ENCODE assay signal across 8 cellular contexts in the genomic region with DNA sequence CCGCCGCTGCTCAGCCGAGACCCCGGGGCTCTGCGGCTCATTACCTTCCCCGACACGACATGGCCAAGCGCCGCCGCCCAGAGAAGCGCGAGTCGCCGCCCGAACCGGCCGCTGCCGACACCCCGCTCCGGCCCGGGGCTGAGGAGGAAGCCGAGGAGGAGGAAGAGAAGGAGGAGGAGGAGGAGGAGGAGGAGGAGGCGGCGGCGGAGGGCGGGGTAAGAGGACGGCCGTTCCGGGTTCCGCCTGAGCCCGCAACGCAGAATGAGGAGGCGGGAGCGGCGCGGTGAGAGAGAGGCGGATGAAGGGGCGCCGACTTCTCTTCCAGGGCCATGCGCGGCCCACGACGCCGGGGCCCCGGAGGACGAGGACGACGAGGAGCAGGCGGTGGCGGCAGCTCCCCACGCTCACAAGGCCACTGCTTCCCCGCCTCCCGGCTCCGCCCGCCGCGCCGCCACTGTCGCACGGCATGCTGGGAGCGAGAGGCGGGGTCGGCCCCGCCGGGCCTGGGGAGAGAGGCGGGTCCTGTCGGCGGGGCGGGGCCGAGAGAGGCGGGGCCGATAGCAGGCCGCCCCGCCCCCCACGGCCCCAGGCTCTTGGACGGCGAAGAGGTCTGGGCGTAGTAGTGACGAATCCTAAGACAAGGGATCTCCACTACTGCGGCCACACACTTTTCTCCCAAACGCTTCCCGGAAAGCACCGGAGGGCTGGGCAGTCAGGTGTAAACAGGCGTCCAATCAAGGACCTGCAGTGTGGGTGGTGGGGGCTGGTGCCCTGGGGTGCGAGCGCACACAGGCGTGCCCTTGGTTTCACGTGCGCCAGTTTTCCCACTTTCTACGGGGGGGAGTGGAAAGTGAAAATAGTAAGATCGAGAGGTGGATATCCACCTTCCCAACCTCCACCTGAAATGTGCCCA.
DNase-seq lines count a peak whose midpoint lies in the region; ATAC-seq, FAIRE-seq and TF ChIP-seq lines count a peak whose summit lies in the region.
"Not testable (repeated sequence)": the region's sequence is repeated elsewhere in the genome, so short reads cannot be mapped to it uniquely, and the experiment has no call there.

No MANE protein-coding gene starts in this region.

- peaks cover 43% of the 10 kb centered on the region for H3K4me1 ChIP-seq in HepG2 (ENCODE audit: insufficient read depth, low read length)

- H3K9me3 Mint-ChIP-seq in dendritic cell treated with granulocyte-macrophage colony-stimulating factor and Interleukin-4, amounts not matched to agents 40 ng/mL and 50 ng/mL, for 4 days, result not testable (repeated sequence)

- DNase-seq in BJ (ENCODE audit: low read depth), result peak; percentile 41
- peak; percentile 84 for DNase-seq in NCI-H748 (lab: John Stamatoyannopoulos, UW; ENCODE audit: unreplicated experiment)
- DNase-seq in activated CD4-positive, alpha-beta T cell treated with anti-CD3 and anti-CD28 coated beads, Interleukin-2, amount 50 U/mL, for 4 hours, result peak; percentile 83
- peak; percentile 79 for DNase-seq in HepG2 (ENCODE audit: low spot score)
- DNase-seq in stimulated activated CD4-positive, alpha-beta T cell treated with anti-CD3 and anti-CD28 coated beads, Interleukin-2, amount 100 ng/mL, for 4 hours (ENCODE audit: low read depth), result peak; percentile 86

- H3K4me3 ChIP-seq in BJ (ENCODE audit: low read depth, low read length) (peak overlapping the region; percentile 69), HepG2 (replicated peaks in 1 of 3; ENCODE audit: insufficient read depth in 1 of 3, low read depth in 2 of 3, low read length in 3 of 3) (peak overlapping the region; percentile 59 to 90 (median 84); a peak in 5 of 6 replicates)

- not testable (repeated sequence) for H3K36me3 ChIP-seq in BJ (ENCODE audit: control insufficient read depth, insufficient read depth, low read length); HepG2 (replicated peaks in 1 of 2; ENCODE audit: control insufficient read depth in 1 of 2, insufficient read depth in 2 of 2, low read length in 2 of 2)

- BruUV-seq in HepG2 (replicated peaks; lab: Mats Ljungman, UMichigan), result TSS peak; percentile 78

- not testable (repeated sequence) for H4K20me1 ChIP-seq in HepG2 (ENCODE audit: insufficient read depth, low read length)

- TF ChIP-seq CTCF in BJ (IDR thresholded peaks at IDR 0.05; ENCODE audit: insufficient read depth, low read depth, low read length), result not testable (repeated sequence)
- TF ChIP-seq CTCF in HepG2 (CRISPR knock-in tag; IDR thresholded peaks at IDR 0.05), result peak; percentile 37; the same call in 1 of the 2 replicates

- ATAC-seq in GM19328 (IDR thresholded peaks at IDR 0.05; ENCODE audit: unreplicated experiment) (peak; percentile 62), HG03460 (IDR thresholded peaks at IDR 0.05; ENCODE audit: unreplicated experiment) (peak; percentile 72), HepG2 (peak; percentile 78)

- H3K4me2 ChIP-seq in HepG2 (ENCODE audit: low read depth, low read length), result peak overlapping the region; percentile 93

- TF ChIP-seq EP300 in HepG2 (IDR thresholded peaks at IDR 0.05; ENCODE audit: low read depth in 2 of 2, low read length in 2 of 2); HepG2 (CRISPR knock-in tag; IDR thresholded peaks at IDR 0.05; ENCODE audit: borderline replicate concordance): not testable (repeated sequence)

- intact Hi-C loops in dendritic cell treated with granulocyte-macrophage colony-stimulating factor and Interleukin-4, amounts not matched to agents 40 ng/mL and 50 ng/mL, for 4 days (cut with micrococcal nuclease); HepG2 (cut with micrococcal nuclease; ENCODE audit: unreplicated experiment): not testable (repeated sequence)

- not testable (repeated sequence) for H3K27me3 ChIP-seq in BJ (ENCODE audit: control insufficient read depth, insufficient read depth, low read length); HepG2 (ENCODE audit: control insufficient read depth in 1 of 2, insufficient read depth in 2 of 2, low read length in 2 of 2)

- H3K27ac Mint-ChIP-seq in dendritic cell treated with granulocyte-macrophage colony-stimulating factor and Interleukin-4, amounts not matched to agents 40 ng/mL and 50 ng/mL, for 4 days, result peak overlapping the region; percentile 93

- peak overlapping the region; percentile 93 for H3K9ac ChIP-seq in HepG2 (ENCODE audit: insufficient read depth, low read depth, low read length)

- peak overlapping the region; percentile 84 for H3K4me3 Mint-ChIP-seq in dendritic cell treated with granulocyte-macrophage colony-stimulating factor and Interleukin-4, amounts not matched to agents 40 ng/mL and 50 ng/mL, for 4 days

- POLR2A ChIA-PET in BJ (lab: Charles Lee), result not testable (repeated sequence)
- POLR2A ChIA-PET in HepG2 (lab: Yijun Ruan, JAX), result interaction anchor here (1.0 to 1.5 kb wide), 2 partner anchors 8 to 84 kb away, joined by 4 to 13 read pairs; a partner anchor contains a TSS

- H3K36me3 Mint-ChIP-seq in dendritic cell treated with granulocyte-macrophage colony-stimulating factor and Interleukin-4, amounts not matched to agents 40 ng/mL and 50 ng/mL, for 4 days (ENCODE audit: low read depth), result peaks cover 22% of the 10 kb centered on the region

- peaks cover 34% of the 10 kb centered on the region for H3K4me1 Mint-ChIP-seq in dendritic cell treated with granulocyte-macrophage colony-stimulating factor and Interleukin-4, amounts not matched to agents 40 ng/mL and 50 ng/mL, for 4 days (ENCODE audit: low read depth)

- peaks cover 31% of the 10 kb centered on the region for H3K79me2 ChIP-seq in HepG2 (ENCODE audit: insufficient read depth, low read length)

- peak; percentile 42; the same call in 1 of the 2 replicates for TF ChIP-seq RAD21 in HepG2 (CRISPR knock-in tag; IDR thresholded peaks at IDR 0.05)

- not testable (repeated sequence) for H2AFZ ChIP-seq in HepG2 (ENCODE audit: low read length)

- CTCF ChIA-PET in BJ (lab: Yijun Ruan, JAX), result interaction anchor here (0.5 kb wide), 1 partner anchor 120 kb away, joined by 3 read pairs; no protein-coding TSS in a partner anchor
- CTCF ChIA-PET in HepG2 (lab: Yijun Ruan, JAX; ENCODE audit: low intra/inter-chr PET ratio, low total read pairs), result not testable (repeated sequence)

- WGBS in HepG2 (ENCODE audit: low lambda C conversion rate), result 7% methylated on average over 49 of the region's 91 CpGs

- H3K9me3 ChIP-seq in HepG2 (ENCODE audit: low read length), result not testable (repeated sequence)

- H3K27ac ChIP-seq in HepG2 (ENCODE audit: extremely low read length, insufficient read depth, low read length), result peak overlapping the region; percentile 94

- FAIRE-seq in HepG2 (lab: Jason Lieb, UNC), result not testable (repeated sequence)

- in situ Hi-C loops in HepG2 (cut with HindIII; ENCODE audit: extremely low pct_ligation_motif_present, low pct_unique_long_range_greater_than_20kb), result loop anchor here (25.0 kb wide), 1 partner anchor 742 kb away; no protein-coding TSS in a partner anchor

- TF ChIP-seq POLR2A in HepG2 (IDR thresholded peaks at IDR 0.05; ENCODE audit: insufficient read depth in 1 of 2, low read depth in 2 of 2, low read length in 2 of 2), result peak; percentile 85 to 88

- H3K27me3 Mint-ChIP-seq in dendritic cell treated with granulocyte-macrophage colony-stimulating factor and Interleukin-4, amounts not matched to agents 40 ng/mL and 50 ng/mL, for 4 days, result not testable (repeated sequence)

TF ChIP-seq in HepG2, 621 proteins besides CTCF, POLR2A, EP300 and RAD21 (continues in another document):
- TF ChIP-seq ZNF160 (CRISPR knock-in tag; IDR thresholded peaks at IDR 0.05) (peak; percentile 92), PHF5A (CRISPR knock-in tag; IDR thresholded peaks at IDR 0.05; ENCODE audit: low read depth, unreplicated experiment) (peak; percentile 49), ZFP36L1 (CRISPR knock-in tag; IDR thresholded peaks at IDR 0.05) (0 out of 2 replicates have a peak, but pooled peaks have one; percentile 62), KAT8 (CRISPR knock-in tag; IDR thresholded peaks at IDR 0.05) (peak; percentile 68), SALL1 (CRISPR knock-in tag; IDR thresholded peaks at IDR 0.05) (peak; percentile 81), SP1 (CRISPR knock-in tag; IDR thresholded peaks at IDR 0.05) (peak; percentile 70), ZNF709 (CRISPR knock-in tag; IDR thresholded peaks at IDR 0.05) (peak; percentile 68), ZFY (CRISPR knock-in tag; IDR thresholded peaks at IDR 0.05) (peak; percentile 88), NFATC3 (CRISPR knock-in tag; IDR thresholded peaks at IDR 0.05) (0 out of 2 replicates have a peak, but pooled peaks have one; percentile 29), TBX2 (CRISPR knock-in tag; IDR thresholded peaks at IDR 0.05; ENCODE audit: borderline replicate concordance) (peak; percentile 85), ERF (CRISPR knock-in tag; IDR thresholded peaks at IDR 0.05) (peak; percentile 67; the same call in 1 of the 2 replicates), ZNF567 (CRISPR knock-in tag; IDR thresholded peaks at IDR 0.05; ENCODE audit: borderline replicate concordance) (0 out of 2 replicates have a peak, but pooled peaks have one; percentile 79), ZNF777 (CRISPR knock-in tag; IDR thresholded peaks at IDR 0.05) (0 out of 2 replicates have a peak, but pooled peaks have one; percentile 57)
- TF ChIP-seq, protein P1, sequence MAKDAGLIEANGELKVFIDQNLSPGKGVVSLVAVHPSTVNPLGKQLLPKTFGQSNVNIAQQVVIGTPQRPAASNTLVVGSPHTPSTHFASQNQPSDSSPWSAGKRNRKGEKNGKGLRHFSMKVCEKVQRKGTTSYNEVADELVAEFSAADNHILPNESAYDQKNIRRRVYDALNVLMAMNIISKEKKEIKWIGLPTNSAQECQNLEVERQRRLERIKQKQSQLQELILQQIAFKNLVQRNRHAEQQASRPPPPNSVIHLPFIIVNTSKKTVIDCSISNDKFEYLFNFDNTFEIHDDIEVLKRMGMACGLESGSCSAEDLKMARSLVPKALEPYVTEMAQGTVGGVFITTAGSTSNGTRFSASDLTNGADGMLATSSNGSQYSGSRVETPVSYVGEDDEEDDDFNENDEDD (CRISPR knock-in tag; IDR thresholded peaks at IDR 0.05; ENCODE audit: borderline replicate concordance), result peak; percentile 70; the same call in 1 of the 2 replicates
- TF ChIP-seq SP1 (IDR thresholded peaks at IDR 0.05), result not testable (repeated sequence)
- TF ChIP-seq, protein P2, sequence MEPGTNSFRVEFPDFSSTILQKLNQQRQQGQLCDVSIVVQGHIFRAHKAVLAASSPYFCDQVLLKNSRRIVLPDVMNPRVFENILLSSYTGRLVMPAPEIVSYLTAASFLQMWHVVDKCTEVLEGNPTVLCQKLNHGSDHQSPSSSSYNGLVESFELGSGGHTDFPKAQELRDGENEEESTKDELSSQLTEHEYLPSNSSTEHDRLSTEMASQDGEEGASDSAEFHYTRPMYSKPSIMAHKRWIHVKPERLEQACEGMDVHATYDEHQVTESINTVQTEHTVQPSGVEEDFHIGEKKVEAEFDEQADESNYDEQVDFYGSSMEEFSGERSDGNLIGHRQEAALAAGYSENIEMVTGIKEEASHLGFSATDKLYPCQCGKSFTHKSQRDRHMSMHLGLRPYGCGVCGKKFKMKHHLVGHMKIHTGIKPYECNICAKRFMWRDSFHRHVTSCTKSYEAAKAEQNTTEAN (CRISPR knock-in tag; conservative IDR thresholded peaks at IDR 0.05), result peak; percentile 46; the same call in 1 of the 2 replicates

Comparison
In these comparisons a context has a peak if more than half of its experiments do, and no peak if none do; other contexts are left out.
1. Peak in every context shown above with its lines: DNase-seq, ATAC-seq, H3K4me3 ChIP-seq and H3K27ac ChIP-seq.